Comparison of ENCODE assay signal across 11 cellular contexts in genomic region chr2:101121174-101121573, GRCh38. TPM values are rescaled to one million over a fixed set of nuclear protein-coding genes. Genes with fewer than 3 reads are reported as not detected.
DNase-seq lines count a peak whose midpoint lies in the region; ATAC-seq and TF ChIP-seq lines count a peak whose summit lies in the region.
"Had no signal": no experiment of that assay in that cellular context is flagged by ENCODE, and none has a peak within 500 bp of the region (broad histone marks: within the 10 kb centered on the region; RNA-seq: fewer than 3 reads in every experiment).

No MANE protein-coding gene starts in this region.

- DNase-seq in heart left ventricle, result peak in 1 of 5 donors; percentile 35
- DNase-seq in Right ventricle myocardium inferior (ENCODE audit: missing footprints), result no peak
- no peak for DNase-seq in chondrocyte (ENCODE audit: low spot score)
- DNase-seq in lung (ENCODE audit: low spot score), result no peak
- no peak for DNase-seq in upper lobe of right lung
- no peak for DNase-seq in germinal center (ENCODE audit: low spot score)
- no peak for DNase-seq in iPS-NIHi7 (ENCODE audit: extremely low spot score)
- no peak for DNase-seq in kidney glomerular epithelial cell (lab: John Stamatoyannopoulos, UW)
- DNase-seq: H9 had no signal

- no peak overlapping the region for H3K4me3 Mint-ChIP-seq in chondrocyte (ENCODE audit: unreplicated experiment)
- H3K4me3 Mint-ChIP-seq: activated T-helper 17 cell treated with anti-CD3 and anti-CD28 coated beads, Interleukin-2, amount 50 U/mL, for 72 hours; H9 had no signal

- H3K27me3 ChIP-seq in heart left ventricle (no peaks in the 10 kb centered on the region), lung (ENCODE audit: control insufficient read depth, insufficient read depth) (no peaks in the 10 kb centered on the region), upper lobe of right lung (no peaks in the 10 kb centered on the region)

- H3K9me3 ChIP-seq in heart left ventricle (no peaks in the 10 kb centered on the region), lung (ENCODE audit: control insufficient read depth in 2 of 2, insufficient read depth in 1 of 2, low read length in 1 of 2) (peaks cover 0 to 3% of the 10 kb centered on the region in 2 donors), upper lobe of right lung (no peaks in the 10 kb centered on the region)

- TF ChIP-seq POLR2A in heart left ventricle (IDR thresholded peaks at IDR 0.05), result no peak

- peak overlapping the region; percentile 83 for H3K27ac Mint-ChIP-seq in chondrocyte (ENCODE audit: unreplicated experiment)
- H3K27ac Mint-ChIP-seq: activated T-helper 17 cell treated with anti-CD3 and anti-CD28 coated beads, Interleukin-2, amount 50 U/mL, for 72 hours had no signal

- H3K27ac ChIP-seq in heart left ventricle, result peak overlapping the region; percentile 41 to 93 (median 86)
- peak overlapping the region; percentile 82 to 90 for H3K27ac ChIP-seq in lung (ENCODE audit: low read depth in 1 of 2, low read length in 1 of 2)
- H3K27ac ChIP-seq in upper lobe of right lung, result peak overlapping the region; percentile 59
- H3K27ac ChIP-seq: HL-60 had no signal

- intact Hi-C loops in heart left ventricle (cut with DNase I) (no loop called here), Right ventricle myocardium inferior (cut with DNase I) (no loop called here), upper lobe of right lung (cut with DNase I) (no loop called here)

- no peak overlapping the region for H3K4me3 ChIP-seq in heart left ventricle
- H3K4me3 ChIP-seq in lung, result no peak overlapping the region
- no peak overlapping the region for H3K4me3 ChIP-seq in upper lobe of right lung

- H3K9me3 Mint-ChIP-seq in chondrocyte (ENCODE audit: low read depth), result no peaks in the 10 kb centered on the region
- H3K9me3 Mint-ChIP-seq: activated T-helper 17 cell treated with anti-CD3 and anti-CD28 coated beads, Interleukin-2, amount 50 U/mL, for 72 hours; H9 had no signal

- H3K36me3 ChIP-seq in heart left ventricle (no peaks in the 10 kb centered on the region), lung (ENCODE audit: control insufficient read depth in 2 of 2, insufficient read depth in 2 of 2, low read length in 2 of 2) (no peaks in the 10 kb centered on the region), upper lobe of right lung (no peaks in the 10 kb centered on the region)

- ATAC-seq in heart left ventricle (peak in 1 of 4 donors; percentile 10), Right ventricle myocardium inferior (no peak), lung (ENCODE audit: insufficient read depth, low FRiP score) (no peak), upper lobe of right lung (no peak)

- H3K36me3 Mint-ChIP-seq in chondrocyte (ENCODE audit: low read depth), result no peaks in the 10 kb centered on the region

- no peaks in the 10 kb centered on the region for H3K27me3 Mint-ChIP-seq in chondrocyte (ENCODE audit: low read depth)

- WGBS in heart left ventricle, 4 donors, result 54 to 62% (median 60%) methylated on average over 7 of the region's 7 CpGs
- WGBS in lung, 2 donors, result 62 to 83% methylated on average over 7 of the region's 7 CpGs

- peaks cover 31 to 86% (median 63%) of the 10 kb centered on the region in 12 donors for H3K4me1 ChIP-seq in heart left ventricle
- H3K4me1 ChIP-seq in lung (ENCODE audit: control insufficient read depth in 2 of 2, insufficient read depth in 2 of 2, low read length in 2 of 2), result peaks cover 34 to 53% of the 10 kb centered on the region in 2 donors
- H3K4me1 ChIP-seq in upper lobe of right lung, result peaks cover 62% of the 10 kb centered on the region

- peaks cover 52% of the 10 kb centered on the region for H3K4me1 Mint-ChIP-seq in chondrocyte (ENCODE audit: low read depth)

- no peak for TF ChIP-seq CTCF in heart left ventricle (IDR thresholded peaks at IDR 0.05)
- no peak for TF ChIP-seq CTCF in chondrocyte (IDR thresholded peaks at IDR 0.05)
- TF ChIP-seq CTCF in lung (IDR thresholded peaks at IDR 0.05; ENCODE audit: control extremely low read depth, extremely low read depth), result no peak
- no peak for TF ChIP-seq CTCF in upper lobe of right lung (IDR thresholded peaks at IDR 0.05)

RNA-seq across cellular contexts. Expression of gene TBC1D8, which starts 30.0 kb away (rescaled TPM):
- total RNA-seq in heart left ventricle (10 to 100 TPM; 36.9 to 61.7 (median 53.3) TPM), Right ventricle myocardium inferior (37.9 TPM), chondrocyte (6.2 to 8.2 TPM (median 7.3 TPM) in 3 replicates), lung (10 to 100 TPM; 35.4 to 40.7 TPM), upper lobe of right lung (19.9 TPM)
- polyA plus RNA-seq in heart left ventricle (10 to 100 TPM; 30.1 to 35.8 TPM), lung (10 to 100 TPM; 15.8 to 24.1 TPM)
